In the genomic region with DNA sequence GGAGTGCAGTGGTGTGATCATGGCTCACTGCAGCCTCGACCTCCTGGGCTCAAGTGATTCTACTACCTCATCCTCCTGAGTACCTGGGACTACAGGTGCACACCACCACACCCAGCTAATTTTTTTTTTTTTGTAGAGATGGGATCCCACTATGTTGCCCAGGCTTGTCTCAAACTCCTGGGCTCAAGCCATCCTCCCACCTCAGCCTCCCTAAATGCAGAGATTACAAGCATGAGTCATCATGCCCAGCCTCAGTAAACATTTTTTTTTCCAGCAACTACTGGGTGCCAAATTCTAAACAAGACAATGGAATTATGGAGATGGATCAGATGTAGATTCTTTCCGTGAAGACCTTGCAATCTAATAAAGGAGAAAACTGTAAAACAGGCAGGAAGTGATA, we compare ENCODE assay signal across 2 cellular contexts.
TF ChIP-seq lines count a peak whose summit lies in the region.
"Not testable (repeated sequence)": the region's sequence is repeated elsewhere in the genome, so short reads cannot be mapped to it uniquely, and the experiment has no call there.

No MANE protein-coding gene starts in this region.

TF ChIP-seq in HEK293, 187 proteins besides CTCF, POLR2A, EP300 and RAD21:
- TF ChIP-seq ZNF121 (tag by site-specific recombination; IDR thresholded peaks at IDR 0.05): 0 out of 2 replicates have a peak, but pooled peaks have one; percentile 28
- peak; percentile 66; the same call in 1 of the 2 replicates for TF ChIP-seq WT1 (tag by site-specific recombination; IDR thresholded peaks at IDR 0.05)
TF ChIP-seq in HEK293: peak in this region for 2; not testable (repeated sequence) for 185.

TF ChIP-seq in K562, 482 proteins besides CTCF, POLR2A, EP300 and RAD21:
- TF ChIP-seq ZNF121 (CRISPR knock-in tag; conservative IDR thresholded peaks at IDR 0.05): 0 out of 2 replicates have a peak, but pooled peaks have one; percentile 43
- TF ChIP-seq ATF3 (IDR thresholded peaks at IDR 0.05): peak; percentile 58
- not testable (repeated sequence) for TF ChIP-seq ATF3 (CRISPR knock-in tag; conservative IDR thresholded peaks at IDR 0.05)
- peak; percentile 46; the same call in 1 of the 2 replicates for TF ChIP-seq JUND (IDR thresholded peaks at IDR 0.05; ENCODE audit: borderline replicate concordance, low read depth, low read length)
- peak; percentile 14; the same call in 1 of the 3 replicates for TF ChIP-seq JUND (tag; IDR thresholded peaks at IDR 0.05; ENCODE audit: borderline replicate concordance, low read depth, low read length)
- peak; percentile 71; the same call in 1 of the 2 replicates for TF ChIP-seq ZNF263 (CRISPR knock-in tag; IDR thresholded peaks at IDR 0.05; ENCODE audit: borderline replicate concordance)
- TF ChIP-seq FOSL1 (tag; conservative IDR thresholded peaks at IDR 0.05): peak; percentile 36; the same call in 1 of the 2 replicates
- TF ChIP-seq KDM1A (IDR thresholded peaks at IDR 0.05): 0 out of 4 replicates have a peak, but pooled peaks of 1 of the 2 experiments have one; percentile 19
